1 cellular context compared by ENCODE assay signal in genomic region chr16:11183035-11183812, GRCh38.
TF ChIP-seq lines count a peak whose summit lies in the region.

No MANE protein-coding gene starts in this region.

TF ChIP-seq in GM12878, 131 proteins besides CTCF, POLR2A, EP300 and RAD21 (continued from another document and continues in another):
- TF ChIP-seq, protein P1, sequence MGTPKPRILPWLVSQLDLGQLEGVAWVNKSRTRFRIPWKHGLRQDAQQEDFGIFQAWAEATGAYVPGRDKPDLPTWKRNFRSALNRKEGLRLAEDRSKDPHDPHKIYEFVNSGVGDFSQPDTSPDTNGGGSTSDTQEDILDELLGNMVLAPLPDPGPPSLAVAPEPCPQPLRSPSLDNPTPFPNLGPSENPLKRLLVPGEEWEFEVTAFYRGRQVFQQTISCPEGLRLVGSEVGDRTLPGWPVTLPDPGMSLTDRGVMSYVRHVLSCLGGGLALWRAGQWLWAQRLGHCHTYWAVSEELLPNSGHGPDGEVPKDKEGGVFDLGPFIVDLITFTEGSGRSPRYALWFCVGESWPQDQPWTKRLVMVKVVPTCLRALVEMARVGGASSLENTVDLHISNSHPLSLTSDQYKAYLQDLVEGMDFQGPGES (IDR thresholded peaks at IDR 0.05) = no peak
- TF ChIP-seq CBX3 (IDR thresholded peaks at IDR 0.05; ENCODE audit: borderline replicate concordance, low read depth) (no peak), ASH2L (IDR thresholded peaks at IDR 0.05; ENCODE audit: borderline replicate concordance, low read depth) (no peak), RFX5 (IDR thresholded peaks at IDR 0.05; ENCODE audit: low read depth, low read length) (peak; percentile 37; the same call in 1 of the 2 replicates), MEF2A (IDR thresholded peaks at IDR 0.05; ENCODE audit: insufficient read depth, low read depth, low read length) (0 out of 2 replicates have a peak, but pooled peaks have one; percentile 42), SP1 (IDR thresholded peaks at IDR 0.05; ENCODE audit: low read depth, low read length) (no peak), YY1 (IDR thresholded peaks at IDR 0.05; ENCODE audit: low read depth, low read length) (peak; percentile 78; the same call in 1 of the 2 replicates), MXI1 (IDR thresholded peaks at IDR 0.05; ENCODE audit: low read depth, low read length) (0 out of 2 replicates have a peak, but pooled peaks have one; percentile 7), BCL3 (IDR thresholded peaks at IDR 0.05; ENCODE audit: borderline replicate concordance, insufficient read depth, low read depth, low read length, poor library complexity, severe bottlenecking) (peak; percentile 44), FOS (IDR thresholded peaks at IDR 0.05; ENCODE audit: borderline replicate concordance, extremely low read depth, insufficient read length) (no peak), RELA (IDR thresholded peaks at IDR 0.05; ENCODE audit: borderline replicate concordance, partially characterized antibody) (peak; percentile 100), ATF7 (IDR thresholded peaks at IDR 0.05; ENCODE audit: low read depth) (peak; percentile 47; the same call in 1 of the 2 replicates), NR2F1 (conservative IDR thresholded peaks at IDR 0.05) (peak; percentile 96), SREBF1 (IDR thresholded peaks at IDR 0.05; ENCODE audit: low read length) (no peak), TCF7 (IDR thresholded peaks at IDR 0.05; ENCODE audit: borderline replicate concordance) (no peak), ATF2 (IDR thresholded peaks at IDR 0.05; ENCODE audit: low read length) (no peak; the same call in 1 of the 2 replicates), PAX5 (IDR thresholded peaks at IDR 0.05; ENCODE audit: borderline replicate concordance, low read depth, low read length) (peak; percentile 79), IKZF2 (IDR thresholded peaks at IDR 0.05) (peak; percentile 92), ZNF207 (IDR thresholded peaks at IDR 0.05; ENCODE audit: borderline replicate concordance) (peak; percentile 63; the same call in 1 of the 2 replicates), MYC (IDR thresholded peaks at IDR 0.05; ENCODE audit: insufficient read depth, insufficient read length, insufficient replicate concordance, low read length, severe bottlenecking) (no peak), BCL11A (IDR thresholded peaks at IDR 0.05; ENCODE audit: low read depth, low read length) (peak; percentile 55), NFXL1 (IDR thresholded peaks at IDR 0.05; ENCODE audit: borderline replicate concordance) (no peak), TARDBP (IDR thresholded peaks at IDR 0.05; ENCODE audit: borderline replicate concordance) (no peak), TCF3 (IDR thresholded peaks at IDR 0.05; ENCODE audit: borderline replicate concordance, insufficient read depth, low read depth, low read length) (0 out of 2 replicates have a peak, but pooled peaks have one; percentile 53), ZNF384 (IDR thresholded peaks at IDR 0.05; ENCODE audit: borderline replicate concordance, low read depth, low read length) (no peak; the same call in 1 of the 2 replicates), SMAD1 (IDR thresholded peaks at IDR 0.05; ENCODE audit: low read depth, partially characterized antibody) (no peak), NR2C1 (IDR thresholded peaks at IDR 0.05) (peak; percentile 72), PAX8 (IDR thresholded peaks at IDR 0.05) (no peak), HDAC6 (IDR thresholded peaks at IDR 0.05; ENCODE audit: unreplicated experiment) (no peak), HDGF (IDR thresholded peaks at IDR 0.05) (0 out of 2 replicates have a peak, but pooled peaks have one; percentile 24), IRF4 (IDR thresholded peaks at IDR 0.05; ENCODE audit: low read depth, low read length) (0 out of 2 replicates have a peak, but pooled peaks have one; percentile 6), STAT3 (IDR thresholded peaks at IDR 0.05; ENCODE audit: low read depth, low read length) (no peak), YBX1 (IDR thresholded peaks at IDR 0.05) (no peak), RBBP5 (conservative IDR thresholded peaks at IDR 0.05) (no peak), PML (IDR thresholded peaks at IDR 0.05; ENCODE audit: low read length) (no peak), FOXK2 (IDR thresholded peaks at IDR 0.05) (no peak), CHD2 (IDR thresholded peaks at IDR 0.05; ENCODE audit: borderline replicate concordance, low read depth, low read length) (no peak; the same call in 1 of the 2 replicates), CBFB (IDR thresholded peaks at IDR 0.05; ENCODE audit: low read depth) (peak; percentile 43; the same call in 1 of the 2 replicates), ZBTB40 (IDR thresholded peaks at IDR 0.05; ENCODE audit: borderline replicate concordance) (no peak), CHD4 (IDR thresholded peaks at IDR 0.05) (no peak), POLR2AphosphoS5 (IDR thresholded peaks at IDR 0.05; ENCODE audit: low read length) (peak; percentile 18; the same call in 1 of the 2 replicates), EZH2 (IDR thresholded peaks at IDR 0.05; ENCODE audit: borderline replicate concordance, control insufficient read depth, low read depth, low read length) (no peak)
- TF ChIP-seq, protein P2, sequence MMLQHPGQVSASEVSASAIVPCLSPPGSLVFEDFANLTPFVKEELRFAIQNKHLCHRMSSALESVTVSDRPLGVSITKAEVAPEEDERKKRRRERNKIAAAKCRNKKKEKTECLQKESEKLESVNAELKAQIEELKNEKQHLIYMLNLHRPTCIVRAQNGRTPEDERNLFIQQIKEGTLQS (IDR thresholded peaks at IDR 0.05; ENCODE audit: borderline replicate concordance, extremely low read depth, low read depth, low read length) = no peak
- TF ChIP-seq, protein P3, sequence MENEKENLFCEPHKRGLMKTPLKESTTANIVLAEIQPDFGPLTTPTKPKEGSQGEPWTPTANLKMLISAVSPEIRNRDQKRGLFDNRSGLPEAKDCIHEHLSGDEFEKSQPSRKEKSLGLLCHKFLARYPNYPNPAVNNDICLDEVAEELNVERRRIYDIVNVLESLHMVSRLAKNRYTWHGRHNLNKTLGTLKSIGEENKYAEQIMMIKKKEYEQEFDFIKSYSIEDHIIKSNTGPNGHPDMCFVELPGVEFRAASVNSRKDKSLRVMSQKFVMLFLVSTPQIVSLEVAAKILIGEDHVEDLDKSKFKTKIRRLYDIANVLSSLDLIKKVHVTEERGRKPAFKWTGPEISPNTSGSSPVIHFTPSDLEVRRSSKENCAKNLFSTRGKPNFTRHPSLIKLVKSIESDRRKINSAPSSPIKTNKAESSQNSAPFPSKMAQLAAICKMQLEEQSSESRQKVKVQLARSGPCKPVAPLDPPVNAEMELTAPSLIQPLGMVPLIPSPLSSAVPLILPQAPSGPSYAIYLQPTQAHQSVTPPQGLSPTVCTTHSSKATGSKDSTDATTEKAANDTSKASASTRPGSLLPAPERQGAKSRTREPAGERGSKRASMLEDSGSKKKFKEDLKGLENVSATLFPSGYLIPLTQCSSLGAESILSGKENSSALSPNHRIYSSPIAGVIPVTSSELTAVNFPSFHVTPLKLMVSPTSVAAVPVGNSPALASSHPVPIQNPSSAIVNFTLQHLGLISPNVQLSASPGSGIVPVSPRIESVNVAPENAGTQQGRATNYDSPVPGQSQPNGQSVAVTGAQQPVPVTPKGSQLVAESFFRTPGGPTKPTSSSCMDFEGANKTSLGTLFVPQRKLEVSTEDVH (IDR thresholded peaks at IDR 0.05; ENCODE audit: low read depth, partially characterized antibody) = no peak
- TF ChIP-seq, protein P4, sequence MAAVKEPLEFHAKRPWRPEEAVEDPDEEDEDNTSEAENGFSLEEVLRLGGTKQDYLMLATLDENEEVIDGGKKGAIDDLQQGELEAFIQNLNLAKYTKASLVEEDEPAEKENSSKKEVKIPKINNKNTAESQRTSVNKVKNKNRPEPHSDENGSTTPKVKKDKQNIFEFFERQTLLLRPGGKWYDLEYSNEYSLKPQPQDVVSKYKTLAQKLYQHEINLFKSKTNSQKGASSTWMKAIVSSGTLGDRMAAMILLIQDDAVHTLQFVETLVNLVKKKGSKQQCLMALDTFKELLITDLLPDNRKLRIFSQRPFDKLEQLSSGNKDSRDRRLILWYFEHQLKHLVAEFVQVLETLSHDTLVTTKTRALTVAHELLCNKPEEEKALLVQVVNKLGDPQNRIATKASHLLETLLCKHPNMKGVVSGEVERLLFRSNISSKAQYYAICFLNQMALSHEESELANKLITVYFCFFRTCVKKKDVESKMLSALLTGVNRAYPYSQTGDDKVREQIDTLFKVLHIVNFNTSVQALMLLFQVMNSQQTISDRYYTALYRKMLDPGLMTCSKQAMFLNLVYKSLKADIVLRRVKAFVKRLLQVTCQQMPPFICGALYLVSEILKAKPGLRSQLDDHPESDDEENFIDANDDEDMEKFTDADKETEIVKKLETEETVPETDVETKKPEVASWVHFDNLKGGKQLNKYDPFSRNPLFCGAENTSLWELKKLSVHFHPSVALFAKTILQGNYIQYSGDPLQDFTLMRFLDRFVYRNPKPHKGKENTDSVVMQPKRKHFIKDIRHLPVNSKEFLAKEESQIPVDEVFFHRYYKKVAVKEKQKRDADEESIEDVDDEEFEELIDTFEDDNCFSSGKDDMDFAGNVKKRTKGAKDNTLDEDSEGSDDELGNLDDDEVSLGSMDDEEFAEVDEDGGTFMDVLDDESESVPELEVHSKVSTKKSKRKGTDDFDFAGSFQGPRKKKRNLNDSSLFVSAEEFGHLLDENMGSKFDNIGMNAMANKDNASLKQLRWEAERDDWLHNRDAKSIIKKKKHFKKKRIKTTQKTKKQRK (IDR thresholded peaks at IDR 0.05; ENCODE audit: low read depth, low read length) = no peak
- TF ChIP-seq, protein P5, sequence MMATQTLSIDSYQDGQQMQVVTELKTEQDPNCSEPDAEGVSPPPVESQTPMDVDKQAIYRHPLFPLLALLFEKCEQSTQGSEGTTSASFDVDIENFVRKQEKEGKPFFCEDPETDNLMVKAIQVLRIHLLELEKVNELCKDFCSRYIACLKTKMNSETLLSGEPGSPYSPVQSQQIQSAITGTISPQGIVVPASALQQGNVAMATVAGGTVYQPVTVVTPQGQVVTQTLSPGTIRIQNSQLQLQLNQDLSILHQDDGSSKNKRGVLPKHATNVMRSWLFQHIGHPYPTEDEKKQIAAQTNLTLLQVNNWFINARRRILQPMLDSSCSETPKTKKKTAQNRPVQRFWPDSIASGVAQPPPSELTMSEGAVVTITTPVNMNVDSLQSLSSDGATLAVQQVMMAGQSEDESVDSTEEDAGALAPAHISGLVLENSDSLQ (IDR thresholded peaks at IDR 0.05) = peak; percentile 56
- TF ChIP-seq, protein P6, sequence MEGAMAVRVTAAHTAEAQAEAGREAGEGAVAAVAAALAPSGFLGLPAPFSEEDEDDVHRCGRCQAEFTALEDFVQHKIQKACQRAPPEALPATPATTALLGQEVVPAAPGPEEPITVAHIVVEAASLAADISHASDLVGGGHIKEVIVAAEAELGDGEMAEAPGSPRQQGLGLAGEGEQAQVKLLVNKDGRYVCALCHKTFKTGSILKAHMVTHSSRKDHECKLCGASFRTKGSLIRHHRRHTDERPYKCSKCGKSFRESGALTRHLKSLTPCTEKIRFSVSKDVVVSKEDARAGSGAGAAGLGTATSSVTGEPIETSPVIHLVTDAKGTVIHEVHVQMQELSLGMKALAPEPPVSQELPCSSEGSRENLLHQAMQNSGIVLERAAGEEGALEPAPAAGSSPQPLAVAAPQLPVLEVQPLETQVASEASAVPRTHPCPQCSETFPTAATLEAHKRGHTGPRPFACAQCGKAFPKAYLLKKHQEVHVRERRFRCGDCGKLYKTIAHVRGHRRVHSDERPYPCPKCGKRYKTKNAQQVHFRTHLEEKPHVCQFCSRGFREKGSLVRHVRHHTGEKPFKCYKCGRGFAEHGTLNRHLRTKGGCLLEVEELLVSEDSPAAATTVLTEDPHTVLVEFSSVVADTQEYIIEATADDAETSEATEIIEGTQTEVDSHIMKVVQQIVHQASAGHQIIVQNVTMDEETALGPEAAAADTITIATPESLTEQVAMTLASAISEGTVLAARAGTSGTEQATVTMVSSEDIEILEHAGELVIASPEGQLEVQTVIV (IDR thresholded peaks at IDR 0.05; ENCODE audit: borderline replicate concordance, partially characterized antibody) = no peak
